Comparison of ENCODE assay signal across 15 cellular contexts in genomic region chr6:26260110-26260637, GRCh38.
DNase-seq lines count a peak whose midpoint lies in the region; TF ChIP-seq lines count a peak whose summit lies in the region.
"Had no signal": no experiment of that assay in that cellular context is flagged by ENCODE, and none has a peak within 500 bp of the region (broad histone marks: within the 10 kb centered on the region; RNA-seq: fewer than 3 reads in every experiment).

No MANE protein-coding gene starts in this region.

- no peak overlapping the region for H3K56ac ChIP-seq in H9 (ENCODE audit: insufficient read length, low read depth, low read length)

- TF ChIP-seq CTCF in H9 (conservative IDR thresholded peaks at IDR 0.05), result no peak
- no peak for TF ChIP-seq CTCF in neural progenitor cell (IDR thresholded peaks at IDR 0.05)

- H3K27ac Mint-ChIP-seq in H9, result peak overlapping the region in 2 of 3 experiments; percentile 31 to 52; a peak in 4 of 7 replicates
- H3K27ac Mint-ChIP-seq in dendritic cell treated with granulocyte-macrophage colony-stimulating factor and Interleukin-4, amounts not matched to agents 40 ng/mL and 50 ng/mL, for 4 days, result peak overlapping the region; percentile 46
- H3K27ac Mint-ChIP-seq in neural progenitor cell, result no peak overlapping the region
- H3K27ac Mint-ChIP-seq: CD8-positive, alpha-beta T cell had no signal

- H2BK20ac ChIP-seq in H9 (ENCODE audit: low read depth, low read length, poor library complexity, severe bottlenecking), result no peak overlapping the region

- H2AK5ac ChIP-seq in H9 (ENCODE audit: insufficient read length, low read length), result no peak overlapping the region

- H3F3A ChIP-seq in neural progenitor cell (ENCODE audit: low read depth), result peaks cover 21% of the 10 kb centered on the region

- H3K9me3 Mint-ChIP-seq in H9 (no peaks in the 10 kb centered on the region), neural progenitor cell (no peaks in the 10 kb centered on the region)
- H3K9me3 Mint-ChIP-seq in dendritic cell treated with granulocyte-macrophage colony-stimulating factor and Interleukin-4, amounts not matched to agents 40 ng/mL and 50 ng/mL, for 4 days, result peaks cover 23% of the 10 kb centered on the region
- H3K9me3 Mint-ChIP-seq: CD8-positive, alpha-beta T cell had no signal

- no peak overlapping the region for H3K4me3 ChIP-seq in neural progenitor cell
- no peak overlapping the region for H3K4me3 ChIP-seq in HAP-1
- H3K4me3 ChIP-seq: A549, SJSA1 had no signal

- H4K91ac ChIP-seq in H9 (ENCODE audit: insufficient read length, low read depth, low read length), result no peak overlapping the region

- H3K36me3 Mint-ChIP-seq in H9 (ENCODE audit: insufficient read depth in 1 of 3, low read depth in 3 of 3), result no peaks in the 10 kb centered on the region
- no peaks in the 10 kb centered on the region for H3K36me3 Mint-ChIP-seq in dendritic cell treated with granulocyte-macrophage colony-stimulating factor and Interleukin-4, amounts not matched to agents 40 ng/mL and 50 ng/mL, for 4 days (ENCODE audit: low read depth)
- no peaks in the 10 kb centered on the region for H3K36me3 Mint-ChIP-seq in neural progenitor cell
- H3K36me3 Mint-ChIP-seq: CD8-positive, alpha-beta T cell had no signal

- no peak overlapping the region for H2BK5ac ChIP-seq in H9 (ENCODE audit: insufficient read length, low read length)

- in situ Hi-C loops in HAP-1 (cut with MboI; ENCODE audit: low sequenced_read_pairs), result no loop called here

- no peak overlapping the region for H3T11ph ChIP-seq in H9 (ENCODE audit: low read length)

- H3K79me2 ChIP-seq in H9 (ENCODE audit: insufficient read depth, low read length), result no peaks in the 10 kb centered on the region
- H3K79me2 ChIP-seq in neural progenitor cell (ENCODE audit: low read depth), result no peaks in the 10 kb centered on the region

- peak; percentile 21 for DNase-seq in CD1c-positive myeloid dendritic cell (ENCODE audit: extremely low spot score)
- no peak for DNase-seq in H9
- no peak for DNase-seq in neural progenitor cell (ENCODE audit: low spot score)
- no peak for DNase-seq in HAP-1 (ENCODE audit: low spot score in 2 of 2)
- DNase-seq in KG1 (lab: John Stamatoyannopoulos, UW), result no peak
- DNase-seq in activated naive CD4-positive, alpha-beta T cell treated with anti-CD3 and anti-CD28 coated beads, Interleukin-2, amount 50 U/mL, for 16 hours, result no peak
- DNase-seq: CD8-positive, alpha-beta T cell; DMS53; NCI-H1092 treated with DMSO at 0.1 percent for 48 hours; NCI-H2081; NCI-H510A; NCI-H774 had no signal

- no peak overlapping the region for H4K8ac ChIP-seq in H9 (replicated peaks; ENCODE audit: insufficient read length, low read depth, low read length)

- no peak overlapping the region; the same call in 1 of the 2 replicates for H2BK15ac ChIP-seq in H9 (ENCODE audit: low read depth, low read length)

- H3K4me1 ChIP-seq in H9 (ENCODE audit: insufficient read depth, low read length) (peaks cover 2% of the 10 kb centered on the region; the same call in 1 of the 2 replicates), neural progenitor cell (peaks cover 22% of the 10 kb centered on the region), HAP-1 (peaks cover 23% of the 10 kb centered on the region)
- H3K4me1 ChIP-seq: A549, SJSA1 had no signal

- H3K14ac ChIP-seq in H9 (ENCODE audit: insufficient read depth, low read length), result no peak overlapping the region

- no CpG with 5 or more reads among the region's 7 CpGs for WGBS in H9 (ENCODE audit: extremely low coverage, insufficient read length, low lambda C conversion rate)

- H3K23me2 ChIP-seq in H9 (ENCODE audit: insufficient read length, low read depth, low read length, poor library complexity, severe bottlenecking), result no peaks in the 10 kb centered on the region

- H4K20me1 ChIP-seq in H9 (ENCODE audit: control insufficient read depth, insufficient read depth, insufficient read length), result no peaks in the 10 kb centered on the region
- no peaks in the 10 kb centered on the region for H4K20me1 ChIP-seq in neural progenitor cell (ENCODE audit: low read depth)

- H3K27me3 Mint-ChIP-seq in H9 (ENCODE audit: low read depth) (no peaks in the 10 kb centered on the region; the same call in 1 of the 2 replicates), neural progenitor cell (ENCODE audit: insufficient read depth, low read depth) (peaks cover 8% of the 10 kb centered on the region)
- H3K27me3 Mint-ChIP-seq in dendritic cell treated with granulocyte-macrophage colony-stimulating factor and Interleukin-4, amounts not matched to agents 40 ng/mL and 50 ng/mL, for 4 days, result no peaks in the 10 kb centered on the region

- H3K4ac ChIP-seq in H9 (ENCODE audit: low read depth, low read length), result no peak overlapping the region

- H3K36me3 ChIP-seq in neural progenitor cell (no peaks in the 10 kb centered on the region), HAP-1 (replicated peaks) (no peaks in the 10 kb centered on the region)
- H3K36me3 ChIP-seq: SJSA1 had no signal

- H3K79me1 ChIP-seq in H9 (ENCODE audit: insufficient read depth, low read depth, low read length, poor library complexity, severe bottlenecking), result no peaks in the 10 kb centered on the region

- no peak overlapping the region for H3K23ac ChIP-seq in H9 (ENCODE audit: insufficient read length, low read depth, low read length)

- no peak overlapping the region for H4K5ac ChIP-seq in H9 (ENCODE audit: insufficient read length, low read depth, low read length)

- no peak overlapping the region for H3K18ac ChIP-seq in H9 (ENCODE audit: insufficient read length, low read depth, low read length)

- H3K27ac ChIP-seq in H9 (ENCODE audit: insufficient read length, low read depth, low read length) (no peak overlapping the region), neural progenitor cell (peak overlapping the region; percentile 53)
- H3K27ac ChIP-seq: A549, SJSA1 had no signal

- intact Hi-C loops in dendritic cell treated with granulocyte-macrophage colony-stimulating factor and Interleukin-4, amounts not matched to agents 40 ng/mL and 50 ng/mL, for 4 days (cut with micrococcal nuclease), result no loop called here

- H3K9ac ChIP-seq in H9 (ENCODE audit: extremely low read depth, insufficient read length, low read length), result no peak overlapping the region
- H3K9ac ChIP-seq in neural progenitor cell, result no peak overlapping the region

- H3K4me1 Mint-ChIP-seq in H9 (peaks cover 36 to 46% of the 10 kb centered on the region in 2 experiments), neural progenitor cell (peaks cover 33% of the 10 kb centered on the region)
- H3K4me1 Mint-ChIP-seq in dendritic cell treated with granulocyte-macrophage colony-stimulating factor and Interleukin-4, amounts not matched to agents 40 ng/mL and 50 ng/mL, for 4 days (ENCODE audit: low read depth), result peaks cover 24% of the 10 kb centered on the region

- no peak overlapping the region for H2BK12ac ChIP-seq in H9 (ENCODE audit: insufficient read length, low read depth, low read length)

- H3K9me3 ChIP-seq in H9 (ENCODE audit: control insufficient read depth, low read depth, low read length), result no peaks in the 10 kb centered on the region
- no peaks in the 10 kb centered on the region for H3K9me3 ChIP-seq in neural progenitor cell (ENCODE audit: low read depth)
- no peaks in the 10 kb centered on the region for H3K9me3 ChIP-seq in HAP-1
- H3K9me3 ChIP-seq: A549 had no signal

- H3K4me3 Mint-ChIP-seq in H9 (no peak overlapping the region), neural progenitor cell (no peak overlapping the region)
- no peak overlapping the region for H3K4me3 Mint-ChIP-seq in dendritic cell treated with granulocyte-macrophage colony-stimulating factor and Interleukin-4, amounts not matched to agents 40 ng/mL and 50 ng/mL, for 4 days
- H3K4me3 Mint-ChIP-seq: CD8-positive, alpha-beta T cell had no signal

- no peaks in the 10 kb centered on the region for H3K27me3 ChIP-seq in H9 (ENCODE audit: insufficient read depth, low read length)
- no peaks in the 10 kb centered on the region for H3K27me3 ChIP-seq in neural progenitor cell
- H3K27me3 ChIP-seq in HAP-1 (ENCODE audit: low read depth), result no peaks in the 10 kb centered on the region
- H3K27me3 ChIP-seq: SJSA1 had no signal

- H2AFZ ChIP-seq in H9 (ENCODE audit: low read length) (no peak overlapping the region), neural progenitor cell (replicated peaks) (no peak overlapping the region)

- H3K4me2 ChIP-seq in H9 (ENCODE audit: insufficient read depth, insufficient read length, low read length) (no peak overlapping the region), neural progenitor cell (no peak overlapping the region)
- H3K4me2 ChIP-seq: A549 had no signal

- H2BK120ac ChIP-seq in H9 (ENCODE audit: low read depth, low read length, poor library complexity, severe bottlenecking), result no peak overlapping the region
